26 cellular contexts compared by ENCODE assay signal in genomic region chr4:153258750-153259149, GRCh38. TPM values are rescaled to one million over a fixed set of nuclear protein-coding genes. Genes with fewer than 3 reads are reported as not detected.
A peak's percentile ranks its signal among the peaks of the same experiment; 100 is the strongest.
DNase-seq lines count a peak whose midpoint lies in the region; ATAC-seq and TF ChIP-seq lines count a peak whose summit lies in the region.
"Had no signal": no experiment of that assay in that cellular context is flagged by ENCODE, and none has a peak within 500 bp of the region (broad histone marks: within the 10 kb centered on the region; RNA-seq: fewer than 3 reads in every experiment).

No MANE protein-coding gene starts in this region.

- peaks cover 3% of the 10 kb centered on the region for H3K9me3 Mint-ChIP-seq in nephron
- H3K9me3 Mint-ChIP-seq in stimulated activated memory B cell treated with anti-CD40 and anti-IgM and Interleukin-4, amounts not matched to agents 10 μg/mL and 1 μg/mL and 100 μg/mL, for 72 hours = peaks cover 2% of the 10 kb centered on the region
- H3K9me3 Mint-ChIP-seq: activated CD4-positive, alpha-beta T cell treated with anti-CD3 and anti-CD28 coated beads, Interleukin-2, amount 10 ng/mL, durations not matched to agents 24 days and 14 days had no signal

- H3F3A ChIP-seq in DOHH2 (ENCODE audit: control insufficient read depth, insufficient read depth) = no peaks in the 10 kb centered on the region

- peak; percentile 4 for DNase-seq in NCI-H2227 (lab: John Stamatoyannopoulos, UW; ENCODE audit: unreplicated experiment)
- DNase-seq in NCI-H1417 treated with DMSO at 0.1 percent for 48 hours (lab: John Stamatoyannopoulos, UW) = no peak
- DNase-seq in KG1 (lab: John Stamatoyannopoulos, UW) = no peak
- DNase-seq: activated CD4-positive, alpha-beta T cell treated with anti-CD3 and anti-CD28 coated beads, Interleukin-2, amount 10 ng/mL, durations not matched to agents 24 days and 14 days; activated naive CD4-positive, alpha-beta T cell; activated T-cell treated with anti-CD3 and anti-CD28 coated beads, Interleukin-2, amount 50 U/mL, for 4 hours; DMS53; esophagus squamous epithelium; Karpas-422; kidney glomerular epithelial cell; NCI-H187; NCI-H526 treated with DMSO at 0.1 percent for 48 hours; occipital lobe; stimulated activated CD8-positive, alpha-beta memory T cell treated with anti-CD3 and anti-CD28 coated beads, Interleukin-4, amount 100 ng/mL, for 48 hours; upper lobe of left lung had no signal

- peak overlapping the region in 2 of 3 experiments; percentile 14 to 40 for H3K4me3 Mint-ChIP-seq in nephron
- H3K4me3 Mint-ChIP-seq in stimulated activated memory B cell treated with anti-CD40 and anti-IgM and Interleukin-4, amounts not matched to agents 10 μg/mL and 1 μg/mL and 100 μg/mL, for 72 hours = no peak overlapping the region
- H3K4me3 Mint-ChIP-seq: activated CD4-positive, alpha-beta T cell treated with anti-CD3 and anti-CD28 coated beads, Interleukin-2, amount 10 ng/mL, durations not matched to agents 24 days and 14 days; activated T-cell treated with anti-CD3 and anti-CD28 coated beads, Interleukin-2, amount 50 U/mL, for 4 hours; B cell; T-helper 2 cell treated with Interferon-gamma antibody and Interleukin-4, amounts not matched to agents 5 μg/mL and 100 μg/mL, for 36 hours had no signal

- H3K4me3 ChIP-seq in DOHH2 (ENCODE audit: low read length) (peak overlapping the region; percentile 37; the same call in 1 of the 2 replicates), ectodermal cell (ENCODE audit: insufficient read depth, low read depth, low read length) (peak overlapping the region; percentile 66)
- H3K4me3 ChIP-seq: A549, breast epithelium, coronary artery, esophagus squamous epithelium, upper lobe of left lung had no signal

- H3K36me3 Mint-ChIP-seq in nephron (ENCODE audit: low read depth) = peaks cover 22% of the 10 kb centered on the region
- no peaks in the 10 kb centered on the region for H3K36me3 Mint-ChIP-seq in stimulated activated memory B cell treated with anti-CD40 and anti-IgM and Interleukin-4, amounts not matched to agents 10 μg/mL and 1 μg/mL and 100 μg/mL, for 72 hours

- H3K9me2 ChIP-seq in DOHH2 (replicated peaks; ENCODE audit: control insufficient read depth, low read length) = no peaks in the 10 kb centered on the region

- no peaks in the 10 kb centered on the region for H3K27me3 Mint-ChIP-seq in nephron (ENCODE audit: low read depth)
- H3K27me3 Mint-ChIP-seq in stimulated activated memory B cell treated with anti-CD40 and anti-IgM and Interleukin-4, amounts not matched to agents 10 μg/mL and 1 μg/mL and 100 μg/mL, for 72 hours = peaks cover 29% of the 10 kb centered on the region

- H3K4me1 Mint-ChIP-seq in nephron = peaks cover 16% of the 10 kb centered on the region
- H3K4me1 Mint-ChIP-seq in stimulated activated memory B cell treated with anti-CD40 and anti-IgM and Interleukin-4, amounts not matched to agents 10 μg/mL and 1 μg/mL and 100 μg/mL, for 72 hours = peaks cover 5% of the 10 kb centered on the region
- H3K4me1 Mint-ChIP-seq: activated CD4-positive, alpha-beta T cell treated with anti-CD3 and anti-CD28 coated beads, Interleukin-2, amount 10 ng/mL, durations not matched to agents 24 days and 14 days had no signal

- H3K4me1 ChIP-seq in DOHH2 (ENCODE audit: control insufficient read depth, low read length) (peaks cover 34% of the 10 kb centered on the region), ectodermal cell (ENCODE audit: control insufficient read depth, insufficient read depth, low read length) (peaks cover 26% of the 10 kb centered on the region)
- H3K4me1 ChIP-seq: breast epithelium, upper lobe of left lung had no signal

- peaks cover 10% of the 10 kb centered on the region for H3K27me3 ChIP-seq in DOHH2 (ENCODE audit: control insufficient read depth, low read length)
- H3K27me3 ChIP-seq in ectodermal cell (ENCODE audit: control insufficient read depth, insufficient read depth, low read length, poor library complexity, severe bottlenecking) = no peaks in the 10 kb centered on the region
- H3K27me3 ChIP-seq: breast epithelium, esophagus squamous epithelium, upper lobe of left lung had no signal

- peak overlapping the region; percentile 54; the same call in 1 of the 2 replicates for H3K4me2 ChIP-seq in DOHH2 (ENCODE audit: low read length)

- H3K27ac Mint-ChIP-seq in nephron = no peak overlapping the region
- no peak overlapping the region for H3K27ac Mint-ChIP-seq in stimulated activated memory B cell treated with anti-CD40 and anti-IgM and Interleukin-4, amounts not matched to agents 10 μg/mL and 1 μg/mL and 100 μg/mL, for 72 hours
- H3K27ac Mint-ChIP-seq: activated CD4-positive, alpha-beta T cell treated with anti-CD3 and anti-CD28 coated beads, Interleukin-2, amount 10 ng/mL, durations not matched to agents 24 days and 14 days; B cell; T-helper 2 cell treated with Interferon-gamma antibody and Interleukin-4, amounts not matched to agents 5 μg/mL and 100 μg/mL, for 36 hours had no signal

- H3K27ac ChIP-seq in DOHH2 (ENCODE audit: low read depth, low read length) (no peak overlapping the region), ectodermal cell (ENCODE audit: insufficient read depth, low read depth, low read length, poor library complexity, severe bottlenecking) (peak overlapping the region; percentile 90)
- H3K27ac ChIP-seq: A549, breast epithelium, coronary artery, esophagus squamous epithelium, upper lobe of left lung, VCaP had no signal

- H3K79me2 ChIP-seq in DOHH2 (ENCODE audit: control insufficient read depth, low read length) = no peaks in the 10 kb centered on the region

- no peak for ATAC-seq in GM21381 (IDR thresholded peaks at IDR 0.05; ENCODE audit: unreplicated experiment)
- ATAC-seq in stimulated activated memory B cell treated with anti-CD40 and anti-IgM and Interleukin-4, amounts not matched to agents 10 μg/mL and 1 μg/mL and 100 μg/mL, for 72 hours = no peak
- ATAC-seq: A549; activated T-cell treated with anti-CD3 and anti-CD28 coated beads, Interleukin-2, amount 50 U/mL, for 4 hours had no signal

- H3K36me3 ChIP-seq in DOHH2 (ENCODE audit: control insufficient read depth, low read length) (no peaks in the 10 kb centered on the region), ectodermal cell (ENCODE audit: control insufficient read depth, insufficient read depth, low read length) (peaks cover 7% of the 10 kb centered on the region)
- H3K36me3 ChIP-seq: breast epithelium, upper lobe of left lung had no signal

- no peaks in the 10 kb centered on the region for H4K20me1 ChIP-seq in DOHH2 (ENCODE audit: control insufficient read depth, insufficient read depth, low read depth, low read length)

- H3K9me3 ChIP-seq in DOHH2 (ENCODE audit: control insufficient read depth, insufficient read depth, low read length) (no peaks in the 10 kb centered on the region), ectodermal cell (ENCODE audit: control insufficient read depth, low read length) (no peaks in the 10 kb centered on the region)
- H3K9me3 ChIP-seq: A549 had no signal

- WGBS in ectodermal cell, 2 experiments = 0 to 7% methylated on average over 2 to 3 of the region's 4 CpGs

- TF ChIP-seq CTCF in DOHH2 (IDR thresholded peaks at IDR 0.05; ENCODE audit: low read depth, low read length, poor library complexity, severe bottlenecking) (no peak), nephron (IDR thresholded peaks at IDR 0.05; ENCODE audit: unreplicated experiment in 3 of 3) (no peak)

RNA-seq across cellular contexts. Expression of gene TRIM2, which starts 54.5 kb away (rescaled TPM):
- 73.0 TPM for polyA plus RNA-seq in ectodermal cell (2013, experiment 1 of 4)
- 74.3 TPM for polyA plus RNA-seq in ectodermal cell (2013, experiment 2 of 4)
- 61.4 TPM for polyA plus RNA-seq in ectodermal cell (2013, experiment 3 of 4)
- 65.9 TPM for polyA plus RNA-seq in ectodermal cell (2013, experiment 4 of 4)
